ENCODE assay signal across 8 cellular contexts in the genomic region with DNA sequence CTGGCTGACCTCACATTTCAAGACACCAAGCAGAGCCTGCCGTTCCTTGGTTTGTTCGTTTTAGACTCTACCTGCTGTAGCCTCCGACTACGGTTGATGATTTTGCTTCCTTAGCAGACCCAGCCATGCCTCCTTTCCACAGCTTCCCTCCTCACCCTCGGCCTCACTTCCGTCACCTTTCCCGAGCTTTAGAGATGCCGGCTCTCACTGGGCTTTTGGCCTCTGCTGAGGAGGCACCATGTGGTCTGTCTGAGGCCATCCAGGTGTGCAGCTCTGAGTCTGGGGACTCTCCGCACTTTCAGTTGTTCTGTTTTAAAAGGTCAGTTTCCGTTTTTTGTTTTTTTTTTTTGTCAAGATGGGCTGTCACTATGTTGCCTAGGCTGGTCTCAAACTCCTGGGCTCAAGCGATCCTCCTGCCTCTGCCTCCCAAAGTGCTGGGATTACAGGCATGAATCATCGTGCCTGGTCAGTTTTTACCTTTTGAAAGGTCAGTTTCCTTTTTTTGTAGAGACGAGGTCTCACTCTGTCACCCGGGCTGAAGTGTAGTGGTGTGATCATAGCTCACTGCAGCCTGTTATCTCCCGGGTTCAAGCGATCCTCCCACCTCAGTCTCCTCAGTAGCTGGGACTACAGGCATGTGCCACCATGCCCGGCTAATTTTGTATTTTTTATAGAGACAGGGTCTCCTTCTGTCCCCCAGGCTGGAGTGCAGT. TPM values are rescaled to one million over a fixed set of nuclear protein-coding genes. Genes with fewer than 3 reads are reported as not detected.
A peak's percentile ranks its signal among the peaks of the same experiment; 100 is the strongest.
DNase-seq lines count a peak whose midpoint lies in the region; ATAC-seq and TF ChIP-seq lines count a peak whose summit lies in the region.
"Had no signal": no experiment of that assay in that cellular context is flagged by ENCODE, and none has a peak within 500 bp of the region (broad histone marks: within the 10 kb centered on the region; RNA-seq: fewer than 3 reads in every experiment).

No MANE protein-coding gene starts in this region.

- POLR2A ChIA-PET in activated CD4-positive, alpha-beta memory T cell treated with anti-CD3 and anti-CD28 coated beads, Interleukin-2, amount 10 ng/mL, durations not matched to agents 7 days and 5 days (lab: Charles Lee), result interaction anchor here (1.9 to 2.7 kb wide), 2 partner anchors 12 to 19 kb away, joined by 6 to 9 read pairs; a partner anchor contains a TSS

- H3K4me1 Mint-ChIP-seq in nephron progenitor cell, result peaks cover 6% of the 10 kb centered on the region
- H3K4me1 Mint-ChIP-seq in activated CD4-positive, alpha-beta memory T cell treated with anti-CD3 and anti-CD28 coated beads, Interleukin-2, amount 10 ng/mL, durations not matched to agents 7 days and 5 days, result peaks cover 4% of the 10 kb centered on the region

- H3K27ac Mint-ChIP-seq in nephron progenitor cell, result peak overlapping the region; percentile 78
- H3K27ac Mint-ChIP-seq in activated CD4-positive, alpha-beta memory T cell treated with anti-CD3 and anti-CD28 coated beads, Interleukin-2, amount 10 ng/mL, durations not matched to agents 7 days and 5 days, result no peak overlapping the region

- H3K36me3 Mint-ChIP-seq in nephron progenitor cell (ENCODE audit: low read depth), result peaks cover 30% of the 10 kb centered on the region
- peaks cover 34% of the 10 kb centered on the region for H3K36me3 Mint-ChIP-seq in activated CD4-positive, alpha-beta memory T cell treated with anti-CD3 and anti-CD28 coated beads, Interleukin-2, amount 10 ng/mL, durations not matched to agents 7 days and 5 days (ENCODE audit: low read depth)

- no peak overlapping the region for H3K4me3 Mint-ChIP-seq in nephron progenitor cell
- no peak overlapping the region for H3K4me3 Mint-ChIP-seq in activated CD4-positive, alpha-beta memory T cell treated with anti-CD3 and anti-CD28 coated beads, Interleukin-2, amount 10 ng/mL, durations not matched to agents 7 days and 5 days

- DNase-seq in nephron progenitor cell, result no peak
- no peak for DNase-seq in activated CD4-positive, alpha-beta memory T cell treated with anti-CD3 and anti-CD28 coated beads, Interleukin-2, amount 10 ng/mL, durations not matched to agents 7 days and 5 days
- no peak for DNase-seq in NCI-H2107 treated with DMSO at 0.1 percent for 48 hours (lab: John Stamatoyannopoulos, UW; ENCODE audit: unreplicated experiment)
- DNase-seq in central memory CD4-positive, alpha-beta T cell, result no peak
- DNase-seq: IMR-90 had no signal

- TF ChIP-seq CTCF in nephron progenitor cell (IDR thresholded peaks at IDR 0.05), result no peak

- CTCF ChIA-PET in activated CD4-positive, alpha-beta memory T cell treated with anti-CD3 and anti-CD28 coated beads, Interleukin-2, amount 10 ng/mL, durations not matched to agents 7 days and 5 days (lab: Charles Lee), result interaction anchor here (0.7 to 1.7 kb wide), 2 partner anchors 19 to 902 kb away, joined by 3 to 4 read pairs; no protein-coding TSS in a partner anchor

- no peaks in the 10 kb centered on the region for H3K27me3 Mint-ChIP-seq in nephron progenitor cell (ENCODE audit: low read depth, poor library complexity)
- no peaks in the 10 kb centered on the region for H3K27me3 Mint-ChIP-seq in activated CD4-positive, alpha-beta memory T cell treated with anti-CD3 and anti-CD28 coated beads, Interleukin-2, amount 10 ng/mL, durations not matched to agents 7 days and 5 days

- H3K9me3 Mint-ChIP-seq in nephron progenitor cell, result no peaks in the 10 kb centered on the region
- H3K9me3 Mint-ChIP-seq in activated CD4-positive, alpha-beta memory T cell treated with anti-CD3 and anti-CD28 coated beads, Interleukin-2, amount 10 ng/mL, durations not matched to agents 7 days and 5 days, result no peaks in the 10 kb centered on the region

- peak; percentile 56 for ATAC-seq in GM18868 (IDR thresholded peaks at IDR 0.05; ENCODE audit: unreplicated experiment)
- ATAC-seq in GM21528 (IDR thresholded peaks at IDR 0.05; ENCODE audit: low FRiP score, unreplicated experiment), result peak; percentile 49
- peak; percentile 40 for ATAC-seq in HG03439 (IDR thresholded peaks at IDR 0.05; ENCODE audit: unreplicated experiment)

RNA-seq across cellular contexts. Expression of a gene that starts 11.7 kb away (rescaled TPM):
- total RNA-seq in activated CD4-positive, alpha-beta memory T cell treated with anti-CD3 and anti-CD28 coated beads, Interleukin-2, amount 10 ng/mL, durations not matched to agents 7 days and 5 days, result 10 to 100 TPM; 59.5 to 61.9 TPM

RNA-seq across cellular contexts. Expression of a gene that starts 19.5 kb away (rescaled TPM):
- 10 to 100 TPM in 1 of 2 experiments, 1 to 10 TPM in 1; 9.4 to 10.4 TPM for total RNA-seq in activated CD4-positive, alpha-beta memory T cell treated with anti-CD3 and anti-CD28 coated beads, Interleukin-2, amount 10 ng/mL, durations not matched to agents 7 days and 5 days

RNA-seq across cellular contexts. Expression of a gene that starts 19.7 kb away (rescaled TPM):
- 10 to 100 TPM; 19.5 to 19.8 TPM for total RNA-seq in activated CD4-positive, alpha-beta memory T cell treated with anti-CD3 and anti-CD28 coated beads, Interleukin-2, amount 10 ng/mL, durations not matched to agents 7 days and 5 days

RNA-seq across cellular contexts. Expression of a gene that starts 33.6 kb away (rescaled TPM):
- total RNA-seq in activated CD4-positive, alpha-beta memory T cell treated with anti-CD3 and anti-CD28 coated beads, Interleukin-2, amount 10 ng/mL, durations not matched to agents 7 days and 5 days, result 10 to 100 TPM; 41.7 to 46.5 TPM

RNA-seq across cellular contexts. Expression of a gene that starts 49.0 kb away (rescaled TPM):
- total RNA-seq in activated CD4-positive, alpha-beta memory T cell treated with anti-CD3 and anti-CD28 coated beads, Interleukin-2, amount 10 ng/mL, durations not matched to agents 7 days and 5 days, result 10 to 100 TPM; 27.2 to 28.3 TPM
